Comparison of ENCODE assay signal across 18 cellular contexts in the genomic region with DNA sequence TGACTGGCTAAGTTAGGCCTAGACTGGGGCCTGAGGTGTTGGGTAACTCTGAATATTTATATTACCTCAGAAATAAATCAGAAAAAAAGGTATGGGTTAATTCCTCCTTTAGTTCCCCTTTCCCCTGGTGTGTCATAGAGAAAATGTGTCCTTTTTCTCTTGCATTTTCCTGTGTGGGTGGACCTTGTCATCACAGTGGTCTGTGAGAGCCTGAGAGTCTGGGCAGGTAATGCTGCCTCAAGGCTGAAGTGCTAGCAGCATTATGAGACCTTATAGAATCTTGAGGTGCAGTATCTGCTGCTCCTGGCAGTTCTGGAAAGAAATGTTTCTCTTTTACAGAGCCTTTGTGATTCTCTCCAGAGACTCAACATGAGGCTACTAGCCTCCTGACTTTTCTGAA.
DNase-seq lines count a peak whose midpoint lies in the region; ATAC-seq lines count a peak whose summit lies in the region.
"Had no signal": no experiment of that assay in that cellular context is flagged by ENCODE, and none has a peak within 500 bp of the region (broad histone marks: within the 10 kb centered on the region; RNA-seq: fewer than 3 reads in every experiment).

No MANE protein-coding gene starts in this region.

- H3K9me3 Mint-ChIP-seq in activated naive CD8-positive, alpha-beta T cell treated with anti-CD3 and anti-CD28 coated beads, Interleukin-2, amount 50 U/mL, for 24 hours = no peaks in the 10 kb centered on the region
- H3K9me3 Mint-ChIP-seq in activated naive CD8-positive, alpha-beta T cell treated with anti-CD3 and anti-CD28 coated beads for 36 hours = no peaks in the 10 kb centered on the region
- H3K9me3 Mint-ChIP-seq in stimulated activated naive B cell treated with anti-CD40 and anti-IgM and Interleukin-4, amounts not matched to agents 10 μg/mL and 1 μg/mL and 100 μg/mL, for 72 hours = no peaks in the 10 kb centered on the region
- H3K9me3 Mint-ChIP-seq: CD4-positive, alpha-beta memory T cell; CD8-positive, alpha-beta memory T cell had no signal

- no peak overlapping the region for H3K4me3 Mint-ChIP-seq in activated naive CD8-positive, alpha-beta T cell treated with anti-CD3 and anti-CD28 coated beads, Interleukin-2, amount 50 U/mL, for 24 hours
- no peak overlapping the region for H3K4me3 Mint-ChIP-seq in activated naive CD8-positive, alpha-beta T cell treated with anti-CD3 and anti-CD28 coated beads for 36 hours
- H3K4me3 Mint-ChIP-seq in stimulated activated naive B cell treated with anti-CD40 and anti-IgM and Interleukin-4, amounts not matched to agents 10 μg/mL and 1 μg/mL and 100 μg/mL, for 72 hours = no peak overlapping the region
- H3K4me3 Mint-ChIP-seq: B cell; CD4-positive, alpha-beta memory T cell; CD4-positive, CD25-positive, alpha-beta regulatory T cell; CD8-positive, alpha-beta memory T cell had no signal

- peak; percentile 49 for ATAC-seq in activated naive CD8-positive, alpha-beta T cell treated with anti-CD3 and anti-CD28 coated beads, Interleukin-2, amount 50 U/mL, for 24 hours
- ATAC-seq in stimulated activated naive B cell treated with anti-CD40 and anti-IgM and Interleukin-4, amounts not matched to agents 10 μg/mL and 1 μg/mL and 100 μg/mL, for 72 hours (replicated peaks) = peak; percentile 78 to 87
- ATAC-seq: A549 had no signal

- H3K36me3 Mint-ChIP-seq in activated naive CD8-positive, alpha-beta T cell treated with anti-CD3 and anti-CD28 coated beads, Interleukin-2, amount 50 U/mL, for 24 hours (ENCODE audit: low read depth) = no peaks in the 10 kb centered on the region
- no peaks in the 10 kb centered on the region for H3K36me3 Mint-ChIP-seq in activated naive CD8-positive, alpha-beta T cell treated with anti-CD3 and anti-CD28 coated beads for 36 hours
- no peaks in the 10 kb centered on the region for H3K36me3 Mint-ChIP-seq in stimulated activated naive B cell treated with anti-CD40 and anti-IgM and Interleukin-4, amounts not matched to agents 10 μg/mL and 1 μg/mL and 100 μg/mL, for 72 hours
- H3K36me3 Mint-ChIP-seq: CD4-positive, alpha-beta memory T cell; CD4-positive, CD25-positive, alpha-beta regulatory T cell; CD8-positive, alpha-beta memory T cell had no signal

- no peaks in the 10 kb centered on the region for H3K4me1 Mint-ChIP-seq in activated naive CD8-positive, alpha-beta T cell treated with anti-CD3 and anti-CD28 coated beads, Interleukin-2, amount 50 U/mL, for 24 hours
- peaks cover 2% of the 10 kb centered on the region for H3K4me1 Mint-ChIP-seq in activated naive CD8-positive, alpha-beta T cell treated with anti-CD3 and anti-CD28 coated beads for 36 hours
- peaks cover 0 to 5% of the 10 kb centered on the region in 2 donors for H3K4me1 Mint-ChIP-seq in stimulated activated naive B cell treated with anti-CD40 and anti-IgM and Interleukin-4, amounts not matched to agents 10 μg/mL and 1 μg/mL and 100 μg/mL, for 72 hours
- H3K4me1 Mint-ChIP-seq: B cell; CD4-positive, alpha-beta memory T cell; CD4-positive, CD25-positive, alpha-beta regulatory T cell; CD8-positive, alpha-beta memory T cell had no signal

- no peak overlapping the region for H3K27ac Mint-ChIP-seq in activated naive CD8-positive, alpha-beta T cell treated with anti-CD3 and anti-CD28 coated beads, Interleukin-2, amount 50 U/mL, for 24 hours
- no peak overlapping the region for H3K27ac Mint-ChIP-seq in activated naive CD8-positive, alpha-beta T cell treated with anti-CD3 and anti-CD28 coated beads for 36 hours
- H3K27ac Mint-ChIP-seq in stimulated activated naive B cell treated with anti-CD40 and anti-IgM and Interleukin-4, amounts not matched to agents 10 μg/mL and 1 μg/mL and 100 μg/mL, for 72 hours = no peak overlapping the region
- H3K27ac Mint-ChIP-seq: B cell; CD4-positive, alpha-beta memory T cell; CD4-positive, CD25-positive, alpha-beta regulatory T cell; CD8-positive, alpha-beta memory T cell had no signal

- H3K27me3 Mint-ChIP-seq in activated naive CD8-positive, alpha-beta T cell treated with anti-CD3 and anti-CD28 coated beads, Interleukin-2, amount 50 U/mL, for 24 hours = peaks cover 7% of the 10 kb centered on the region
- H3K27me3 Mint-ChIP-seq in activated naive CD8-positive, alpha-beta T cell treated with anti-CD3 and anti-CD28 coated beads for 36 hours = peaks cover 30% of the 10 kb centered on the region
- H3K27me3 Mint-ChIP-seq in stimulated activated naive B cell treated with anti-CD40 and anti-IgM and Interleukin-4, amounts not matched to agents 10 μg/mL and 1 μg/mL and 100 μg/mL, for 72 hours = peaks cover 0 to 30% of the 10 kb centered on the region in 2 donors
- H3K27me3 Mint-ChIP-seq: B cell had no signal

- DNase-seq in NOMO-1 treated with DMSO at 0.1 percent for 48 hours (lab: John Stamatoyannopoulos, UW; ENCODE audit: unreplicated experiment) (peak; percentile 35), NOMO-1 treated with dmso at 0.1 percent for 144 hours (lab: John Stamatoyannopoulos, UW; ENCODE audit: unreplicated experiment) (no peak), CD1c-positive myeloid dendritic cell (ENCODE audit: extremely low spot score) (peak; percentile 16), NCI-H2081 (lab: John Stamatoyannopoulos, UW) (no peak)
- DNase-seq in activated naive CD8-positive, alpha-beta T cell treated with anti-CD3 and anti-CD28 coated beads, Interleukin-2, amount 50 U/mL, for 24 hours = no peak
- DNase-seq in activated naive CD8-positive, alpha-beta T cell treated with anti-CD3 and anti-CD28 coated beads for 36 hours = no peak
- peak; percentile 2 for DNase-seq in stimulated activated naive B cell treated with anti-CD40 and anti-IgM and Interleukin-4, amounts not matched to agents 10 μg/mL and 1 μg/mL and 100 μg/mL, for 72 hours
- DNase-seq: AML-193; CD4-positive, alpha-beta memory T cell; CD4-positive, CD25-positive, alpha-beta regulatory T cell; CD8-positive, alpha-beta memory T cell; COR-L47; DMS 273 treated with DMSO at 0.1 percent for 48 hours; DMS153; DMS79 treated with DMSO at 0.1 percent for 48 hours; GF-D8 had no signal

Comparison
In these comparisons a context has a peak if more than half of its experiments do, and no peak if none do; other contexts are left out.
1. DNase-seq: peak in NOMO-1 treated with DMSO at 0.1 percent for 48 hours (single experiment), CD1c-positive myeloid dendritic cell (single experiment) and stimulated activated naive B cell treated with anti-CD40 and anti-IgM and Interleukin-4, amounts not matched to agents 10 μg/mL and 1 μg/mL and 100 μg/mL, for 72 hours (single experiment); none in NOMO-1 treated with dmso at 0.1 percent for 144 hours (single experiment), activated naive CD8-positive, alpha-beta T cell treated with anti-CD3 and anti-CD28 coated beads, Interleukin-2, amount 50 U/mL, for 24 hours (single experiment), activated naive CD8-positive, alpha-beta T cell treated with anti-CD3 and anti-CD28 coated beads for 36 hours (single experiment) and NCI-H2081 (0 of 2).